Comparison of ENCODE assay signal across 13 cellular contexts in genomic region chr9:75588808-75589207, GRCh38.
DNase-seq lines count a peak whose midpoint lies in the region; ATAC-seq, FAIRE-seq and TF ChIP-seq lines count a peak whose summit lies in the region.
"Had no signal": no experiment of that assay in that cellular context is flagged by ENCODE, and none has a peak within 500 bp of the region (broad histone marks: within the 10 kb centered on the region; RNA-seq: fewer than 3 reads in every experiment).

No MANE protein-coding gene starts in this region.

- H3K4ac ChIP-seq in mesendoderm (ENCODE audit: low read depth, low read length), result no peak overlapping the region

- H3K9me3 ChIP-seq in body of pancreas (no peaks in the 10 kb centered on the region), pancreas (no peaks in the 10 kb centered on the region)

- H3K27ac ChIP-seq in mesendoderm (ENCODE audit: low read depth, low read length) (no peak overlapping the region), body of pancreas (no peak overlapping the region), pancreas (no peak overlapping the region)

- H3K4me1 ChIP-seq in mesendoderm (ENCODE audit: control insufficient read depth, low read depth, low read length) (no peaks in the 10 kb centered on the region), body of pancreas (no peaks in the 10 kb centered on the region), pancreas (no peaks in the 10 kb centered on the region)

- ATAC-seq in HG02870 (IDR thresholded peaks at IDR 0.05; ENCODE audit: unreplicated experiment) (peak; percentile 72), body of pancreas (no peak), pancreas (no peak)

- no peak overlapping the region for H2BK5ac ChIP-seq in mesendoderm (ENCODE audit: low read length)

- no peak overlapping the region for H3K9ac ChIP-seq in mesendoderm (ENCODE audit: low read length)

- H3K56ac ChIP-seq in mesendoderm (ENCODE audit: low read length), result no peak overlapping the region

- TF ChIP-seq POLR2A in body of pancreas (IDR thresholded peaks at IDR 0.05), result no peak

- H4K5ac ChIP-seq in mesendoderm (ENCODE audit: low read length), result no peak overlapping the region

- intact Hi-C loops in body of pancreas (cut with DNase I) (no loop called here), pancreas (cut with DNase I) (no loop called here)

- H4K8ac ChIP-seq in mesendoderm (ENCODE audit: low read depth, low read length), result no peak overlapping the region

- no CpG with 5 or more reads among the region's 2 CpGs for WGBS in mesendoderm (ENCODE audit: extremely low coverage, insufficient coverage, low lambda C conversion rate)
- 63 to 69% methylated on average over 2 of the region's 2 CpGs for WGBS in body of pancreas, 2 donors
- 46 to 60% methylated on average over 2 of the region's 2 CpGs for WGBS in pancreas, 2 donors

- H2AK5ac ChIP-seq in mesendoderm (ENCODE audit: low read length), result no peak overlapping the region

- no peak overlapping the region for H2BK15ac ChIP-seq in mesendoderm (replicated peaks; ENCODE audit: low read depth)

- H3K36me3 ChIP-seq in mesendoderm (ENCODE audit: control insufficient read depth, insufficient read depth, low read length), result no peaks in the 10 kb centered on the region
- H3K36me3 ChIP-seq in body of pancreas (replicated peaks in 1 of 2; ENCODE audit: insufficient read depth in 1 of 2, low read depth in 2 of 2), result no peaks in the 10 kb centered on the region
- no peaks in the 10 kb centered on the region for H3K36me3 ChIP-seq in pancreas

- H3K4me2 ChIP-seq in mesendoderm (ENCODE audit: low read length), result no peak overlapping the region

- no peak for FAIRE-seq in pancreas (lab: Jason Lieb, UNC)
- FAIRE-seq: HTR-8/SVneo had no signal

- H3K23ac ChIP-seq in mesendoderm (ENCODE audit: low read length), result no peak overlapping the region

- H3K79me2 ChIP-seq in mesendoderm (ENCODE audit: control insufficient read depth, insufficient read depth, low read length), result no peaks in the 10 kb centered on the region

- peak; percentile 3 for DNase-seq in RPMI8226
- peak; percentile 24 for DNase-seq in mesendoderm
- no peak for DNase-seq in activated CD4-positive, alpha-beta T cell treated with anti-CD3 and anti-CD28 coated beads, Interleukin-2, amount 50 U/mL, for 48 hours
- no peak for DNase-seq in body of pancreas
- DNase-seq in stimulated activated CD4-positive, alpha-beta T cell treated with anti-CD3 and anti-CD28 coated beads, Interleukin-15, amount 100 ng/mL, for 24 hours, result no peak
- DNase-seq in pancreas, result no peak
- DNase-seq: activated CD8-positive, alpha-beta memory T cell treated with anti-CD3 and anti-CD28 coated beads for 24 hours; NCI-H2227 treated with DMSO at 0.1 percent for 48 hours; posterior cingulate gyrus; SW 1271 had no signal

- TF ChIP-seq CTCF in GM12873 (IDR thresholded peaks at IDR 0.05; ENCODE audit: insufficient read depth, low read depth, low read length, missing control alignments) (peak; percentile 41), body of pancreas (IDR thresholded peaks at IDR 0.05) (no peak), pancreas (IDR thresholded peaks at IDR 0.05) (no peak)

- H3K79me1 ChIP-seq in mesendoderm (ENCODE audit: low read length), result no peaks in the 10 kb centered on the region

- H3K4me3 ChIP-seq in mesendoderm (ENCODE audit: low read length), result no peak overlapping the region
- H3K4me3 ChIP-seq in body of pancreas, result no peak overlapping the region
- H3K4me3 ChIP-seq in pancreas, result no peak overlapping the region

- no peak overlapping the region for H2BK120ac ChIP-seq in mesendoderm (ENCODE audit: low read depth, low read length)

- no peak overlapping the region for H3K18ac ChIP-seq in mesendoderm (ENCODE audit: low read length)

- no peaks in the 10 kb centered on the region for H3K27me3 ChIP-seq in mesendoderm (ENCODE audit: insufficient read depth, low read length, poor library complexity)
- no peaks in the 10 kb centered on the region for H3K27me3 ChIP-seq in body of pancreas
- no peaks in the 10 kb centered on the region for H3K27me3 ChIP-seq in pancreas

Comparison
In these comparisons a context has a peak if more than half of its experiments do, and no peak if none do; other contexts are left out.
1. DNase-seq: peak in RPMI8226 (single experiment) and mesendoderm (single experiment); none in activated CD4-positive, alpha-beta T cell treated with anti-CD3 and anti-CD28 coated beads, Interleukin-2, amount 50 U/mL, for 48 hours (0 of 2), body of pancreas (0 of 4), stimulated activated CD4-positive, alpha-beta T cell treated with anti-CD3 and anti-CD28 coated beads, Interleukin-15, amount 100 ng/mL, for 24 hours (single experiment) and pancreas (0 of 6).